Comparison of ENCODE assay signal across 8 cellular contexts in the genomic region with DNA sequence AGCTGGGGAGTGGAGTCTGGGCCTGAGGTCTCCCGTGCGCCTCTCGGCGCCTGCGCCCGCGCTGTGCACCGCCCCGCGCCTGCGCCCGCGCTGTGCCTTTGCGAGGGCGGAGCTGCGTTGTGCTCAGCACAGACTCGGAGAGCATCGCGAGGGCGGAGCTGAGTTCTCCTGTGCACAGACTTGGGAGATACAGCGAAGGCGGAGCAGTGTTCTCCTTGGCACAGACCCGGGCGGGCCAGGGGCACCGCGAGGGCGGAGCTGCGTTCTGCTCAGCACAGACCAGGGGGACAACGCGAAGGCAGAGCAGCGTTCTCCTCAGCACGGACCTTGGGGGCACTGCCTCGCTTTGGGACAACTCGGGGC.
A peak's percentile ranks its signal among the peaks of the same experiment; 100 is the strongest.
DNase-seq lines count a peak whose midpoint lies in the region; ATAC-seq, FAIRE-seq and TF ChIP-seq lines count a peak whose summit lies in the region.
"Not testable (repeated sequence)": the region's sequence is repeated elsewhere in the genome, so short reads cannot be mapped to it uniquely, and the experiment has no call there.

No MANE protein-coding gene starts in this region.

- peak overlapping the region; percentile 65 to 74; a peak in 4 of 6 replicates for H3K27ac ChIP-seq in A549
- not testable (repeated sequence) for H3K27ac ChIP-seq in ectodermal cell (ENCODE audit: insufficient read depth, low read depth, low read length, poor library complexity, severe bottlenecking)

- TF ChIP-seq POLR2A in A549 (IDR thresholded peaks at IDR 0.05; ENCODE audit: low read length) = peak; percentile 42; the same call in 1 of the 2 replicates

- peak; percentile 100 for ATAC-seq in A549
- ATAC-seq in GM18907 (IDR thresholded peaks at IDR 0.05; ENCODE audit: unreplicated experiment) = peak; percentile 100
- peak; percentile 100 for ATAC-seq in HG02759 (IDR thresholded peaks at IDR 0.05; ENCODE audit: unreplicated experiment)
- peak; percentile 100 for ATAC-seq in activated CD8-positive, alpha-beta T cell treated with anti-CD3 and anti-CD28 coated beads, Interleukin-2, amount 10 ng/mL, durations not matched to agents 7 days and 5 days

- 24% methylated on average over 21 of the region's 34 CpGs for WGBS in A549 (ENCODE audit: missing lambda C conversion rate)
- 7 to 14% methylated on average over 23 of the region's 34 CpGs for WGBS in ectodermal cell, 2 experiments

- not testable (repeated sequence) for H3K4me1 Mint-ChIP-seq in activated CD8-positive, alpha-beta T cell treated with anti-CD3 and anti-CD28 coated beads, Interleukin-2, amount 10 ng/mL, durations not matched to agents 7 days and 5 days (ENCODE audit: low read depth)

- TF ChIP-seq CTCF in A549 (IDR thresholded peaks at IDR 0.05); retinal pigment epithelial cell (conservative IDR thresholded peaks at IDR 0.05; ENCODE audit: low read depth, low read length): not testable (repeated sequence)

- peak overlapping the region; percentile 77 for H3K4me3 Mint-ChIP-seq in activated CD8-positive, alpha-beta T cell treated with anti-CD3 and anti-CD28 coated beads, Interleukin-2, amount 10 ng/mL, durations not matched to agents 7 days and 5 days

- H3K9me3 Mint-ChIP-seq in activated CD8-positive, alpha-beta T cell treated with anti-CD3 and anti-CD28 coated beads, Interleukin-2, amount 10 ng/mL, durations not matched to agents 7 days and 5 days (ENCODE audit: insufficient read depth) = not testable (repeated sequence)

- peak overlapping the region; percentile 63 for H3K27ac Mint-ChIP-seq in activated CD8-positive, alpha-beta T cell treated with anti-CD3 and anti-CD28 coated beads, Interleukin-2, amount 10 ng/mL, durations not matched to agents 7 days and 5 days

- H3K4me3 ChIP-seq in A549 (peak overlapping the region; percentile 41), ectodermal cell (ENCODE audit: insufficient read depth, low read depth, low read length) (peak overlapping the region; percentile 27), retinal pigment epithelial cell (ENCODE audit: low read length) (peak overlapping the region; percentile 55)

- H3K36me3 Mint-ChIP-seq in activated CD8-positive, alpha-beta T cell treated with anti-CD3 and anti-CD28 coated beads, Interleukin-2, amount 10 ng/mL, durations not matched to agents 7 days and 5 days (ENCODE audit: low read depth) = not testable (repeated sequence)

- not testable (repeated sequence) for TF ChIP-seq RAD21 in A549 (conservative IDR thresholded peaks at IDR 0.05 in 1 of 2, IDR thresholded peaks at IDR 0.05 in 1 of 2)

- not testable (repeated sequence) for FAIRE-seq in A549 (lab: Jason Lieb, UNC)

- DNase-seq in A549 (ENCODE audit: low read depth in 1 of 2, low spot score in 1 of 2) (peak in 1 of 2 experiments; percentile 49), LHCN-M2 (ENCODE audit: low read depth) (peak; percentile 39), islet precursor cell (peak; percentile 13), retinal pigment epithelial cell (ENCODE audit: low read depth) (peak; percentile 17)
- DNase-seq in activated CD8-positive, alpha-beta T cell treated with anti-CD3 and anti-CD28 coated beads, Interleukin-2, amount 10 ng/mL, durations not matched to agents 7 days and 5 days = peak; percentile 58

- POLR2A ChIA-PET in A549 (lab: Yijun Ruan, JAX); activated CD8-positive, alpha-beta T cell treated with anti-CD3 and anti-CD28 coated beads, Interleukin-2, amount 10 ng/mL, durations not matched to agents 7 days and 5 days (lab: Charles Lee): not testable (repeated sequence)

- H3K4me2 ChIP-seq in A549 = peak overlapping the region; percentile 59; the same call in 2 of the 3 replicates

- not testable (repeated sequence) for H3K4me1 ChIP-seq in A549; ectodermal cell (ENCODE audit: control insufficient read depth, insufficient read depth, low read length)

- not testable (repeated sequence) for H3K36me3 ChIP-seq in ectodermal cell (ENCODE audit: control insufficient read depth, insufficient read depth, low read length)

- H3K27me3 Mint-ChIP-seq in activated CD8-positive, alpha-beta T cell treated with anti-CD3 and anti-CD28 coated beads, Interleukin-2, amount 10 ng/mL, durations not matched to agents 7 days and 5 days (ENCODE audit: low read depth) = not testable (repeated sequence)

- CTCF ChIA-PET in A549 (lab: Yijun Ruan, JAX); activated CD8-positive, alpha-beta T cell treated with anti-CD3 and anti-CD28 coated beads, Interleukin-2, amount 10 ng/mL, durations not matched to agents 7 days and 5 days (lab: Charles Lee): not testable (repeated sequence)

- H3K9me3 ChIP-seq in A549; ectodermal cell (ENCODE audit: control insufficient read depth, low read length): not testable (repeated sequence)

- not testable (repeated sequence) for H3K27me3 ChIP-seq in ectodermal cell (ENCODE audit: control insufficient read depth, insufficient read depth, low read length, poor library complexity, severe bottlenecking)

- not testable (repeated sequence) for TF ChIP-seq EP300 in A549 (IDR thresholded peaks at IDR 0.05)

TF ChIP-seq in A549, 52 proteins besides CTCF, POLR2A, EP300 and RAD21:
- TF ChIP-seq CHD2 (IDR thresholded peaks at IDR 0.05; ENCODE audit: low read length, partially characterized antibody) = peak; percentile 35
- TF ChIP-seq, protein P1, sequence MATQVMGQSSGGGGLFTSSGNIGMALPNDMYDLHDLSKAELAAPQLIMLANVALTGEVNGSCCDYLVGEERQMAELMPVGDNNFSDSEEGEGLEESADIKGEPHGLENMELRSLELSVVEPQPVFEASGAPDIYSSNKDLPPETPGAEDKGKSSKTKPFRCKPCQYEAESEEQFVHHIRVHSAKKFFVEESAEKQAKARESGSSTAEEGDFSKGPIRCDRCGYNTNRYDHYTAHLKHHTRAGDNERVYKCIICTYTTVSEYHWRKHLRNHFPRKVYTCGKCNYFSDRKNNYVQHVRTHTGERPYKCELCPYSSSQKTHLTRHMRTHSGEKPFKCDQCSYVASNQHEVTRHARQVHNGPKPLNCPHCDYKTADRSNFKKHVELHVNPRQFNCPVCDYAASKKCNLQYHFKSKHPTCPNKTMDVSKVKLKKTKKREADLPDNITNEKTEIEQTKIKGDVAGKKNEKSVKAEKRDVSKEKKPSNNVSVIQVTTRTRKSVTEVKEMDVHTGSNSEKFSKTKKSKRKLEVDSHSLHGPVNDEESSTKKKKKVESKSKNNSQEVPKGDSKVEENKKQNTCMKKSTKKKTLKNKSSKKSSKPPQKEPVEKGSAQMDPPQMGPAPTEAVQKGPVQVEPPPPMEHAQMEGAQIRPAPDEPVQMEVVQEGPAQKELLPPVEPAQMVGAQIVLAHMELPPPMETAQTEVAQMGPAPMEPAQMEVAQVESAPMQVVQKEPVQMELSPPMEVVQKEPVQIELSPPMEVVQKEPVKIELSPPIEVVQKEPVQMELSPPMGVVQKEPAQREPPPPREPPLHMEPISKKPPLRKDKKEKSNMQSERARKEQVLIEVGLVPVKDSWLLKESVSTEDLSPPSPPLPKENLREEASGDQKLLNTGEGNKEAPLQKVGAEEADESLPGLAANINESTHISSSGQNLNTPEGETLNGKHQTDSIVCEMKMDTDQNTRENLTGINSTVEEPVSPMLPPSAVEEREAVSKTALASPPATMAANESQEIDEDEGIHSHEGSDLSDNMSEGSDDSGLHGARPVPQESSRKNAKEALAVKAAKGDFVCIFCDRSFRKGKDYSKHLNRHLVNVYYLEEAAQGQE (IDR thresholded peaks at IDR 0.05) = peak; percentile 50; the same call in 1 of the 2 replicates
